16 cellular contexts compared by ENCODE assay signal in genomic region chr1:73366734-73367413, GRCh38.
"Had no signal": no experiment of that assay in that cellular context is flagged by ENCODE, and none has a peak within 500 bp of the region (broad histone marks: within the 10 kb centered on the region; RNA-seq: fewer than 3 reads in every experiment).

No MANE protein-coding gene starts in this region.

- DNase-seq: esophagus squamous epithelium; foreskin fibroblast; immature natural killer cell; left ventricle myocardium inferior; lower lobe of right lung; natural killer cell; right cardiac atrium; spleen; stimulated activated CD4-positive, alpha-beta T cell treated with anti-CD3 and anti-CD28 coated beads, Interleukin-15, amount 100 ng/mL, for 24 hours; stimulated activated CD4-positive, alpha-beta T cell treated with anti-CD3 and anti-CD28 coated beads, Interleukin-1b, Interleukin-23, amount 100 ng/mL, for 48 hours; stimulated activated CD4-positive, alpha-beta T cell treated with anti-CD3 and anti-CD28 coated beads, Interleukin-4, amount 100 ng/mL, for 24 hours; tibial artery; upper lobe of left lung; uterus had no signal

- H3K9me3 ChIP-seq: esophagus squamous epithelium, left ventricle myocardium inferior, lower lobe of right lung, tibial artery, upper lobe of left lung, uterus had no signal

- H3K27me3 ChIP-seq: esophagus squamous epithelium, spleen, tibial artery, upper lobe of left lung, uterus had no signal

- H3K27ac ChIP-seq: esophagus squamous epithelium, left ventricle myocardium inferior, lower lobe of right lung, spleen, tibial artery, upper lobe of left lung, uterus had no signal

- H3K4me1 ChIP-seq: esophagus squamous epithelium, left ventricle myocardium inferior, lower lobe of right lung, spleen, tibial artery, upper lobe of left lung, uterus had no signal

- FAIRE-seq: keratinocyte had no signal

- ATAC-seq: lower lobe of right lung; natural killer cell; right cardiac atrium; stimulated activated memory B cell treated with anti-CD40 and anti-IgM and Interleukin-4, amounts not matched to agents 10 μg/mL and 1 μg/mL and 100 μg/mL, for 72 hours had no signal

- H3K4me3 ChIP-seq: esophagus squamous epithelium, left ventricle myocardium inferior, lower lobe of right lung, spleen, tibial artery, upper lobe of left lung, uterus had no signal

- H3K36me3 ChIP-seq: esophagus squamous epithelium, left ventricle myocardium inferior, lower lobe of right lung, spleen, tibial artery, upper lobe of left lung, uterus had no signal
